10 cellular contexts compared by ENCODE assay signal in the genomic region with DNA sequence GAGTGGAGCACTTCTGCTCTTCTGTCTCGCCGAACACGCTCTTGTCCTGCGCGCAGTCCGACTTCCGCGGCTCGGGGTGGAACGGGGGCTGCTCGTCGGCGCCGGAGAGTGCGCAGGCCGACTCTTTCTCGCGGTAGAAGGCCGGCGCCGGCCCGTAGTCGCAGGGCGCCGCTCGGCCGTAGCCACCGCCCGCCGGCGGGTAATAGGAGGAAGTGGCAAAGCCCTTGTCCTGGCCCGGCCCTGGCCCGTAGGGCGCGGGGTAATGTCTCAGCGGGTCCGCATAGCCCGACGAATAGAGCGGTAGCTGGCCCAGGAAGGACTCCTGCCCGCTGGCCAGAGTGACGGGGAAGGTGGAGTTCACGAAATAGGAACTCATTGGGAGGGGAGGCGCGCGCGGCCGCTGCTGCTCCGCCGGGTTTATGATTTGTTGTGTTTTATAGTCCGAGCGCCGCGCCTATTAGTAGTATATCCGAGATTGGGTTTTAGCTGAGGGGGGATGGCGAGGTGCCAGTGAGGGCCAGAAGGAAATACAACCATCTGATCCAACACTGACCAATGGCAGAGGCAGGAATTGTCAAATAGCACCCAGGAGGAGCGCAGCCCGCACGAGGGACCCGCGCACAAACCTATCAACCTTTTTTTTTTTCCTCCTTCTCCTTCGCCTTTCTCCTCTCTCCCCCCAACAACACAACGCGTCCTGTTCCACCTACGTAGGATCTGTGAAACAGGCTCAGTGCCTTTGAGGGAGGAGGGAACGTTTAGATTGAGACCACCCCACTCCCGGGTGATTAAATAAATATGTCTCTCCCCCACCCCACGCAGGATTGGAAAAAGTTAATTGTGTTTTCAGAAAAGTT. TPM values are rescaled to one million over a fixed set of nuclear protein-coding genes. Genes with fewer than 3 reads are reported as not detected.
DNase-seq lines count a peak whose midpoint lies in the region; ATAC-seq, FAIRE-seq and TF ChIP-seq lines count a peak whose summit lies in the region.
"Had no signal": no experiment of that assay in that cellular context is flagged by ENCODE, and none has a peak within 500 bp of the region (broad histone marks: within the 10 kb centered on the region; RNA-seq: fewer than 3 reads in every experiment).

No MANE protein-coding gene starts in this region.

- CTCF ChIA-PET in IMR-90 (lab: Yijun Ruan, JAX), result no interaction called here

- no peak for TF ChIP-seq RAD21 in IMR-90 (IDR thresholded peaks at IDR 0.05; ENCODE audit: low read length)

- H3K27me3 Mint-ChIP-seq in activated T-helper 1 cell treated with anti-CD3 and anti-CD28 coated beads, Interleukin-12 subunit alpha, Interleukin-12 subunit beta, Interleukin-2, Interleukin-4 antibody, amounts not matched to agents 30 ng/mL and 10 ng/mL and 1 ng/mL, durations not matched to agents 14 hours and 24 hours and 36 hours (ENCODE audit: insufficient read depth), result peaks cover 80% of the 10 kb centered on the region

- H2BK5ac ChIP-seq in IMR-90 (ENCODE audit: low read depth, low read length, poor library complexity, severe bottlenecking), result peak overlapping the region; percentile 95

- H2AFZ ChIP-seq in IMR-90 (replicated peaks; ENCODE audit: low read length, poor library complexity), result peak overlapping the region; percentile 71
- H2AFZ ChIP-seq in hepatocyte, result peak overlapping the region; percentile 81

- H3K4me1 ChIP-seq in IMR-90 (ENCODE audit: control insufficient read depth, insufficient read depth, low read length) (peaks cover 12% of the 10 kb centered on the region), hepatocyte (ENCODE audit: insufficient read depth) (peaks cover 10% of the 10 kb centered on the region), small intestine (ENCODE audit: control insufficient read depth in 2 of 2, insufficient read depth in 1 of 2, low read depth in 1 of 2, low read length in 1 of 2) (peaks cover 0 to 5% of the 10 kb centered on the region in 2 donors)

- H3K9me3 Mint-ChIP-seq in activated T-helper 1 cell treated with anti-CD3 and anti-CD28 coated beads, Interleukin-12 subunit alpha, Interleukin-12 subunit beta, Interleukin-2, Interleukin-4 antibody, amounts not matched to agents 30 ng/mL and 10 ng/mL and 1 ng/mL, durations not matched to agents 14 hours and 24 hours and 36 hours, result no peaks in the 10 kb centered on the region

- peak overlapping the region; percentile 99 for H3K9ac ChIP-seq in IMR-90 (ENCODE audit: low read depth, low read length)
- H3K9ac ChIP-seq: KMS-11 had no signal

- no peaks in the 10 kb centered on the region for H3K9me2 ChIP-seq in hepatocyte (replicated peaks; ENCODE audit: insufficient read depth)

- in situ Hi-C loops in IMR-90 (cut with MboI; ENCODE audit: low sequenced_read_pairs), result loop anchor here (5.0 to 10.0 kb wide), 2 partner anchors 261 to 573 kb away; no protein-coding TSS in a partner anchor

- WGBS in IMR-90 (ENCODE audit: extremely low coverage in 2 of 2, insufficient read length in 1 of 2), 2 experiments, result 0% methylated on average over 15 of the region's 68 CpGs; no CpG with 5 or more reads in 1 of the 2 experiments
- 2% methylated on average over 67 of the region's 68 CpGs for WGBS in hepatocyte (ENCODE audit: low lambda C conversion rate, missing lambda C conversion rate)
- WGBS in small intestine, 3 donors, result 1 to 2% (median 2%) methylated on average over 65 to 68 of the region's 68 CpGs

- dilution Hi-C loops in IMR-90 (cut with HindIII; ENCODE audit: low sequenced_read_pairs, unreplicated experiment), result no loop called here

- H3K27ac ChIP-seq in IMR-90 (ENCODE audit: insufficient read depth, low read length), result peak overlapping the region; percentile 99
- peak overlapping the region; percentile 37 for H3K27ac ChIP-seq in hepatocyte
- H3K27ac ChIP-seq in small intestine (ENCODE audit: low read depth in 1 of 2, low read length in 1 of 2), result peak overlapping the region in 1 of 2 donors; percentile 92
- no peak overlapping the region for H3K27ac ChIP-seq in substantia nigra (ENCODE audit: low read depth, low read length, poor library complexity, severe bottlenecking)
- H3K27ac ChIP-seq: KMS-11 had no signal

- H3K79me2 ChIP-seq in hepatocyte, result no peaks in the 10 kb centered on the region

- H3K4me1 Mint-ChIP-seq in activated T-helper 1 cell treated with anti-CD3 and anti-CD28 coated beads, Interleukin-12 subunit alpha, Interleukin-12 subunit beta, Interleukin-2, Interleukin-4 antibody, amounts not matched to agents 30 ng/mL and 10 ng/mL and 1 ng/mL, durations not matched to agents 14 hours and 24 hours and 36 hours (ENCODE audit: low read depth), result peaks cover 45% of the 10 kb centered on the region

- intact Hi-C loops in IMR-90 (cut with micrococcal nuclease), result loop anchor here (1.0 kb wide), 1 partner anchor 12 kb away; no protein-coding TSS in a partner anchor
- intact Hi-C loops in activated T-helper 1 cell treated with anti-CD3 and anti-CD28 coated beads, Interleukin-12 subunit alpha, Interleukin-12 subunit beta, Interleukin-2, Interleukin-4 antibody, amounts not matched to agents 30 ng/mL and 10 ng/mL and 1 ng/mL, durations not matched to agents 14 hours and 24 hours and 36 hours (cut with micrococcal nuclease), result loop anchor here (2.0 to 10.0 kb wide), 2 partner anchors 13 to 463 kb away; partner anchors contain the start of gene HOXB7

- peak overlapping the region; percentile 53; the same call in 1 of the 2 replicates for H3K56ac ChIP-seq in IMR-90 (ENCODE audit: extremely low read depth, insufficient read depth, low read length)

- H3K23ac ChIP-seq in IMR-90 (ENCODE audit: low read depth, low read length), result peak overlapping the region; percentile 98

- peak overlapping the region; percentile 98 for H3K4ac ChIP-seq in IMR-90 (ENCODE audit: low read depth, low read length)

- H3K4me3 ChIP-seq in IMR-90 (ENCODE audit: insufficient read depth, low read depth, low read length) (peak overlapping the region; percentile 78), hepatocyte (peak overlapping the region; percentile 27), small intestine (ENCODE audit: low read depth in 1 of 2, low read length in 2 of 2) (peak overlapping the region; percentile 22 to 44)

- H3K4me2 ChIP-seq in IMR-90 (ENCODE audit: low read depth, low read length) (peak overlapping the region; percentile 95), hepatocyte (peak overlapping the region; percentile 92)
- H3K4me2 ChIP-seq: KMS-11 had no signal

- H3K79me1 ChIP-seq in IMR-90 (ENCODE audit: low read depth in 1 of 2, low read length in 2 of 2), result peaks cover 24 to 39% of the 10 kb centered on the region in 2 experiments; a peak in 3 of 4 replicates

- peak overlapping the region; percentile 37 for H3K27ac Mint-ChIP-seq in activated T-helper 1 cell treated with anti-CD3 and anti-CD28 coated beads, Interleukin-12 subunit alpha, Interleukin-12 subunit beta, Interleukin-2, Interleukin-4 antibody, amounts not matched to agents 30 ng/mL and 10 ng/mL and 1 ng/mL, durations not matched to agents 14 hours and 24 hours and 36 hours

- ATAC-seq in IMR-90 (ENCODE audit: low read depth) (peak; percentile 15), HG03175 (IDR thresholded peaks at IDR 0.05; ENCODE audit: unreplicated experiment) (no peak)

- no peak for FAIRE-seq in small intestine (lab: Jason Lieb, UNC)
- FAIRE-seq: islet of Langerhans had no signal

- H2BK15ac ChIP-seq in IMR-90 (ENCODE audit: low read depth, low read length), result peak overlapping the region; percentile 18; the same call in 1 of the 3 replicates

- H4K8ac ChIP-seq in IMR-90 (ENCODE audit: low read depth in 2 of 2, low read length in 2 of 2), result peak overlapping the region; percentile 55 to 88

- 0 out of 2 replicates have a peak, but pooled peaks cover 3% of the 10 kb centered on the region for H3K9me1 ChIP-seq in IMR-90 (ENCODE audit: insufficient read depth, low read length)

- H3K36me3 Mint-ChIP-seq in activated T-helper 1 cell treated with anti-CD3 and anti-CD28 coated beads, Interleukin-12 subunit alpha, Interleukin-12 subunit beta, Interleukin-2, Interleukin-4 antibody, amounts not matched to agents 30 ng/mL and 10 ng/mL and 1 ng/mL, durations not matched to agents 14 hours and 24 hours and 36 hours (ENCODE audit: low read depth), result peaks cover 2% of the 10 kb centered on the region

- H3K36me3 ChIP-seq in IMR-90 (ENCODE audit: control insufficient read depth, insufficient read depth, low read length) (peaks cover 9% of the 10 kb centered on the region; the same call in 1 of the 2 replicates), hepatocyte (replicated peaks; ENCODE audit: insufficient read depth, low read depth) (no peaks in the 10 kb centered on the region), small intestine (ENCODE audit: control insufficient read depth in 2 of 2, insufficient read depth in 2 of 2, low read length in 2 of 2) (no peaks in the 10 kb centered on the region)

- peak overlapping the region; percentile 92 for H4K91ac ChIP-seq in IMR-90 (ENCODE audit: insufficient read depth, low read depth, low read length)

- H2AK9ac ChIP-seq in IMR-90 (replicated peaks; ENCODE audit: low read depth, low read length, poor library complexity), result peak overlapping the region; percentile 96

- H2BK120ac ChIP-seq in IMR-90 (ENCODE audit: low read depth, low read length), result peak overlapping the region; percentile 67

- no peak for TF ChIP-seq CTCF in IMR-90 (conservative IDR thresholded peaks at IDR 0.05; ENCODE audit: low read depth, low read length)
- no peak for TF ChIP-seq CTCF in hepatocyte (IDR thresholded peaks at IDR 0.05; ENCODE audit: poor library complexity)

- H4K5ac ChIP-seq in IMR-90 (ENCODE audit: low read depth, low read length), result peak overlapping the region; percentile 61

- H3K14ac ChIP-seq in IMR-90 (replicated peaks; ENCODE audit: low read depth, low read length), result peak overlapping the region; percentile 97

- H3K9me3 ChIP-seq in IMR-90 (ENCODE audit: control insufficient read depth, insufficient read depth, low read length), result no peaks in the 10 kb centered on the region
- no peaks in the 10 kb centered on the region for H3K9me3 ChIP-seq in hepatocyte (ENCODE audit: low read depth)
- no peaks in the 10 kb centered on the region for H3K9me3 ChIP-seq in small intestine (ENCODE audit: control insufficient read depth, low read depth)

- peak overlapping the region; percentile 40; the same call in 1 of the 2 replicates for H2BK20ac ChIP-seq in IMR-90 (ENCODE audit: low read depth, low read length)

- peak; percentile 65 for TF ChIP-seq POLR2A in IMR-90 (IDR thresholded peaks at IDR 0.05; ENCODE audit: low read depth, low read length)

- POLR2A ChIA-PET in IMR-90 (lab: Charles Lee; ENCODE audit: unreplicated experiment), result interaction anchor here (0.5 kb wide), 1 partner anchor 9 kb away, joined by 3 read pairs; no protein-coding TSS in a partner anchor

- peaks cover 15% of the 10 kb centered on the region for H4K20me1 ChIP-seq in IMR-90 (ENCODE audit: insufficient read depth, low read length)
- H4K20me1 ChIP-seq in hepatocyte (ENCODE audit: insufficient read depth, poor library complexity, severe bottlenecking), result no peaks in the 10 kb centered on the region

- peak overlapping the region; percentile 77 for H3K4me3 Mint-ChIP-seq in activated T-helper 1 cell treated with anti-CD3 and anti-CD28 coated beads, Interleukin-12 subunit alpha, Interleukin-12 subunit beta, Interleukin-2, Interleukin-4 antibody, amounts not matched to agents 30 ng/mL and 10 ng/mL and 1 ng/mL, durations not matched to agents 14 hours and 24 hours and 36 hours

- no TSS peak for BruUV-seq in IMR-90 (replicated peaks; lab: Mats Ljungman, UMichigan)

- H3K27me3 ChIP-seq in IMR-90 (ENCODE audit: control insufficient read depth, insufficient read depth, low read length), result no peaks in the 10 kb centered on the region
- H3K27me3 ChIP-seq in hepatocyte, result peaks cover 95% of the 10 kb centered on the region
- H3K27me3 ChIP-seq in small intestine (ENCODE audit: control insufficient read depth in 2 of 2, insufficient read depth in 2 of 2, low read length in 2 of 2), result peaks cover 4 to 26% of the 10 kb centered on the region in 2 donors

- H2AK5ac ChIP-seq in IMR-90 (ENCODE audit: low read depth, low read length), result peak overlapping the region; percentile 38

- H3K18ac ChIP-seq in IMR-90 (ENCODE audit: low read depth, low read length), result peak overlapping the region; percentile 65

- DNase-seq in DMS153 treated with DMSO at 0.1 percent for 48 hours (lab: John Stamatoyannopoulos, UW; ENCODE audit: unreplicated experiment) (peak; percentile 57), IMR-90 (peak; percentile 88), hepatocyte (ENCODE audit: low spot score) (peak; percentile 41), small intestine (no peak), substantia nigra (lab: John Stamatoyannopoulos, UW) (no peak), iPS-NIHi7 (ENCODE audit: extremely low spot score) (no peak)
- DNase-seq in activated T-helper 1 cell treated with anti-CD3 and anti-CD28 coated beads, Interleukin-12 subunit alpha, Interleukin-12 subunit beta, Interleukin-2, Interleukin-4 antibody, amounts not matched to agents 30 ng/mL and 10 ng/mL and 1 ng/mL, durations not matched to agents 14 hours and 24 hours and 36 hours (ENCODE audit: low spot score), result no peak

RNA-seq across cellular contexts. Expression of gene HOXB5, which starts 4.4 kb away (rescaled TPM):
- total RNA-seq in IMR-90 (2012; rRNA removed) (0.54 and 0.56 TPM in 2 replicates), hepatocyte (0.27 and 0.36 TPM in 2 replicates)
- polyA plus RNA-seq in IMR-90 (2012; rRNA removed) (18.0 and 18.1 TPM in 2 replicates), hepatocyte (3.3 and 4.4 TPM in 2 replicates), small intestine (1 to 10 TPM in 1 of 3 donors, not detected in 2; 5.8 TPM)
- polyA plus RNA-seq in IMR-90 (2012; cell fraction: cytosol; rRNA removed), result 19.7 and 32.7 TPM in 2 replicates
- 13.4 and 16.5 TPM in 2 replicates for polyA plus RNA-seq in IMR-90 (2012; cell fraction: nucleus; rRNA removed; ENCODE audit: low replicate concordance)
- 0.10 TPM in 1 of 2 replicates, not detected in the other for total RNA-seq in activated T-helper 1 cell treated with anti-CD3 and anti-CD28 coated beads, Interleukin-12 subunit alpha, Interleukin-12 subunit beta, Interleukin-2, Interleukin-4 antibody, amounts not matched to agents 30 ng/mL and 10 ng/mL and 1 ng/mL, durations not matched to agents 14 hours and 24 hours and 36 hours

RNA-seq across cellular contexts. Expression of gene HOXB6, which starts 6.8 kb away (rescaled TPM):
- total RNA-seq in IMR-90 (2012; rRNA removed) (11.1 and 11.9 TPM in 2 replicates), hepatocyte (4.1 and 4.8 TPM in 2 replicates)
- polyA plus RNA-seq in IMR-90 (2012; rRNA removed) (42.2 and 48.1 TPM in 2 replicates), hepatocyte (7.7 and 12.9 TPM in 2 replicates), small intestine (1 to 10 TPM in 2 of 3 donors, under 1 TPM in 1; 0.45 to 6.9 (median 1.1) TPM)
- 66.4 and 75.0 TPM in 2 replicates for polyA plus RNA-seq in IMR-90 (2012; cell fraction: cytosol; rRNA removed)
- polyA plus RNA-seq in IMR-90 (2012; cell fraction: nucleus; rRNA removed; ENCODE audit: low replicate concordance), result 27.7 and 38.2 TPM in 2 replicates
- 0.71 and 0.99 TPM in 2 replicates for total RNA-seq in activated T-helper 1 cell treated with anti-CD3 and anti-CD28 coated beads, Interleukin-12 subunit alpha, Interleukin-12 subunit beta, Interleukin-2, Interleukin-4 antibody, amounts not matched to agents 30 ng/mL and 10 ng/mL and 1 ng/mL, durations not matched to agents 14 hours and 24 hours and 36 hours

RNA-seq across cellular contexts. Expression of gene HOXB3, which starts 8.0 kb away (rescaled TPM):
- total RNA-seq in IMR-90 (2012; rRNA removed) (6.3 and 8.6 TPM in 2 replicates), hepatocyte (1.8 and 5.9 TPM in 2 replicates)
- polyA plus RNA-seq in IMR-90 (2012; rRNA removed) (59.6 and 76.4 TPM in 2 replicates), hepatocyte (1.8 and 4.0 TPM in 2 replicates), small intestine (1 to 10 TPM in 2 of 3 donors, not detected in 1; 1.4 to 5.7 TPM)
- polyA plus RNA-seq in IMR-90 (2012; cell fraction: cytosol; rRNA removed), result 31.9 and 71.7 TPM in 2 replicates
- polyA plus RNA-seq in IMR-90 (2012; cell fraction: nucleus; rRNA removed; ENCODE audit: low replicate concordance), result 383 and 595 TPM in 2 replicates
- total RNA-seq in activated T-helper 1 cell treated with anti-CD3 and anti-CD28 coated beads, Interleukin-12 subunit alpha, Interleukin-12 subunit beta, Interleukin-2, Interleukin-4 antibody, amounts not matched to agents 30 ng/mL and 10 ng/mL and 1 ng/mL, durations not matched to agents 14 hours and 24 hours and 36 hours, result 2.5 and 2.8 TPM in 2 replicates

RNA-seq across cellular contexts. Expression of gene HOXB7, which starts 12.8 kb away (rescaled TPM):
- 1.8 and 3.3 TPM in 2 replicates for total RNA-seq in IMR-90 (2012; rRNA removed)
- polyA plus RNA-seq in IMR-90 (2012; rRNA removed), result 6.7 and 7.5 TPM in 2 replicates
- 5.2 and 6.4 TPM in 2 replicates for polyA plus RNA-seq in IMR-90 (2012; cell fraction: cytosol; rRNA removed)
- polyA plus RNA-seq in IMR-90 (2012; cell fraction: nucleus; rRNA removed; ENCODE audit: low replicate concordance), result 1.8 and 2.6 TPM in 2 replicates
- 0.49 and 0.51 TPM in 2 replicates for total RNA-seq in activated T-helper 1 cell treated with anti-CD3 and anti-CD28 coated beads, Interleukin-12 subunit alpha, Interleukin-12 subunit beta, Interleukin-2, Interleukin-4 antibody, amounts not matched to agents 30 ng/mL and 10 ng/mL and 1 ng/mL, durations not matched to agents 14 hours and 24 hours and 36 hours
- 4.1 and 6.7 TPM in 2 replicates for total RNA-seq in hepatocyte
- 13.7 and 15.9 TPM in 2 replicates for polyA plus RNA-seq in hepatocyte
- polyA plus RNA-seq in small intestine, result 1 to 10 TPM in 2 of 3 donors, not detected in 1; 4.3 to 4.9 TPM

RNA-seq across cellular contexts. Expression of gene HOXB8, which starts 17.1 kb away (rescaled TPM):
- 0.54 and 0.56 TPM in 2 replicates for total RNA-seq in IMR-90 (2012; rRNA removed)
- polyA plus RNA-seq in IMR-90 (2012; rRNA removed), result 5.3 and 6.2 TPM in 2 replicates
- 2.2 and 6.0 TPM in 2 replicates for polyA plus RNA-seq in IMR-90 (2012; cell fraction: cytosol; rRNA removed)
- polyA plus RNA-seq in IMR-90 (2012; cell fraction: nucleus; rRNA removed; ENCODE audit: low replicate concordance), result 3.2 and 4.6 TPM in 2 replicates
- total RNA-seq in activated T-helper 1 cell treated with anti-CD3 and anti-CD28 coated beads, Interleukin-12 subunit alpha, Interleukin-12 subunit beta, Interleukin-2, Interleukin-4 antibody, amounts not matched to agents 30 ng/mL and 10 ng/mL and 1 ng/mL, durations not matched to agents 14 hours and 24 hours and 36 hours, result not detected in 2 replicates
- total RNA-seq in hepatocyte, result 0.57 and 1.6 TPM in 2 replicates
- 0.31 and 1.3 TPM in 2 replicates for polyA plus RNA-seq in hepatocyte
- under 1 TPM in 1 of 3 donors, not detected in 2; 0.12 TPM for polyA plus RNA-seq in small intestine

Comparison
In these comparisons a context has a peak if more than half of its experiments do, and no peak if none do; other contexts are left out.
1. DNase-seq: peak in DMS153 treated with DMSO at 0.1 percent for 48 hours (single experiment), IMR-90 (single experiment) and hepatocyte (single experiment); none in activated T-helper 1 cell treated with anti-CD3 and anti-CD28 coated beads, Interleukin-12 subunit alpha, Interleukin-12 subunit beta, Interleukin-2, Interleukin-4 antibody, amounts not matched to agents 30 ng/mL and 10 ng/mL and 1 ng/mL, durations not matched to agents 14 hours and 24 hours and 36 hours (single experiment), small intestine (single experiment), substantia nigra (0 of 49) and iPS-NIHi7 (single experiment).
2. H3K4me3 ChIP-seq: peak in every context shown above with its lines; median percentile 78 in IMR-90; 33 in small intestine; 27 in hepatocyte.